ENCODE assay signal across 10 cellular contexts in the genomic region with DNA sequence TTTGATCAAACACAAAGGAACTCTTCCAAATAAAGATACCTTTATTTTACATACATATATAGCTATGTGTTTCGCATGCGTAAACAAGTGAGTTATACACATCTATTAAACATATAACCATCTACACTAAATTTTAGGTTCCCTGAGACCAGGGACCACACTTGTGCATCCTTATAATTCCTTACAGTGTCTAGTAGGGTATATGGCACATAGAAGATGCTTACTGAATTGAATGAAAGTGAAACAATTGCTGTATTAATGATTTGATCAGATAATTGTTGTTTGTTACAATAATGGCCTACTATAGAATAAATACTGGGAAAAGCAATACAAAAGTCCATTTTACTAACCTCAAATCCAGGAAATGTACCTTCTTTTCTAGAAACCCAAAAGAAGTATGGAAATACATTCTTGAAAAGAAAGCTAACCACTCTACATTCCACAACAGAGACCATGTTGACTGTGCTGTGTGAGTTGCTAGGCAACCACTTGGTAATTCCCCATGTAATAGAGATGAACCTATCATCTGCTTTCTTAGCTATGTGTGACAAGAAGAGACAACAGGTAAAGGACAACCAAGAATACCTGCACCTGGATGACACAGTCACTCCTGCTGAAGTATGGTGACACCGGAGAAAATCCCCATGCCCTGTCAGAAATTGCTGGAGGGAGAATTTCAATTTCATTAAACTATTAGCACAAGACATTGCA. TPM values are rescaled to one million over a fixed set of nuclear protein-coding genes. Genes with fewer than 3 reads are reported as not detected.
DNase-seq lines count a peak whose midpoint lies in the region; ATAC-seq and TF ChIP-seq lines count a peak whose summit lies in the region.
"Had no signal": no experiment of that assay in that cellular context is flagged by ENCODE, and none has a peak within 500 bp of the region (broad histone marks: within the 10 kb centered on the region; RNA-seq: fewer than 3 reads in every experiment).

No MANE protein-coding gene starts in this region.

- no peak for TF ChIP-seq CTCF in fibroblast of villous mesenchyme (IDR thresholded peaks at IDR 0.05; ENCODE audit: insufficient read depth, low read depth, low read length)

- in situ Hi-C loops in G401 (cut with HindIII; ENCODE audit: low sequenced_read_pairs): no loop called here

- no peak overlapping the region for H3K4me3 ChIP-seq in fibroblast of villous mesenchyme (ENCODE audit: low read depth, low read length)

- ATAC-seq in GM18867 (IDR thresholded peaks at IDR 0.05; ENCODE audit: unreplicated experiment): peak; percentile 63

- DNase-seq in AG20443 (ENCODE audit: low spot score): peak; percentile 34
- peak; percentile 61 for DNase-seq in M059J (ENCODE audit: low read depth)
- DNase-seq in fibroblast of villous mesenchyme (ENCODE audit: low read depth): peak; percentile 33
- DNase-seq in G401 (ENCODE audit: low spot score): no peak
- no peak for DNase-seq in NK-92 treated with Interleukin-12 subunit alpha and Interleukin-12 subunit beta, amount 100 ng/mL, for 24 hours (lab: John Stamatoyannopoulos, UW)
- DNase-seq in hippocampal formation (lab: John Stamatoyannopoulos, UW): no peak
- no peak for DNase-seq in middle frontal gyrus (ENCODE audit: extremely low spot score, low spot score)
- DNase-seq: activated naive CD4-positive, alpha-beta T cell treated with anti-CD3 and anti-CD28 coated beads, Interleukin-2, amount 50 U/mL, for 16 hours; NCI-H1694 treated with DMSO at 0.1 percent for 48 hours had no signal

RNA-seq across cellular contexts. Expression of gene CIPC, which starts 11.9 kb away (rescaled TPM):
- total RNA-seq in M059J (2014; rRNA removed; shearing (Covaris generic)): 14.2 and 19.2 TPM in 2 replicates
- 11.3 and 23.7 TPM in 2 replicates for total RNA-seq in fibroblast of villous mesenchyme
- 30.5 and 32.2 TPM in 2 replicates for total RNA-seq in G401 (2014; rRNA removed; shearing (Covaris generic))

RNA-seq across cellular contexts. Expression of gene ZDHHC22, which starts 55.4 kb away (rescaled TPM):
- 0.02 TPM in 1 of 2 replicates, not detected in the other for total RNA-seq in M059J (2014; rRNA removed; shearing (Covaris generic))
- total RNA-seq in fibroblast of villous mesenchyme: not detected in 2 replicates
- total RNA-seq in G401 (2014; rRNA removed; shearing (Covaris generic)): 0.25 TPM in 1 of 2 replicates, not detected in the other

RNA-seq across cellular contexts. Expression of gene IRF2BPL, which starts 57.7 kb away (rescaled TPM):
- 13.2 and 31.7 TPM in 2 replicates for total RNA-seq in M059J (2014; rRNA removed; shearing (Covaris generic))
- total RNA-seq in fibroblast of villous mesenchyme: 40.2 and 44.1 TPM in 2 replicates
- 57.2 and 59.4 TPM in 2 replicates for total RNA-seq in G401 (2014; rRNA removed; shearing (Covaris generic))

Comparison
In these comparisons a context has a peak if more than half of its experiments do, and no peak if none do; other contexts are left out.
1. DNase-seq: peak in AG20443 (single experiment), M059J (single experiment) and fibroblast of villous mesenchyme (single experiment); none in G401 (single experiment), NK-92 treated with Interleukin-12 subunit alpha and Interleukin-12 subunit beta, amount 100 ng/mL, for 24 hours (single experiment), hippocampal formation (0 of 2) and middle frontal gyrus (single experiment).